Comparison of ENCODE assay signal across 8 cellular contexts in genomic region chr1:236281286-236282158, GRCh38.
DNase-seq lines count a peak whose midpoint lies in the region; ATAC-seq and TF ChIP-seq lines count a peak whose summit lies in the region.

Gene ERO1B, minus strand, starts transcription at chr1:236281958. Its CDS starts 175 bp downstream, at chr1:236281783.

- H3K4me3 Mint-ChIP-seq in central memory CD8-positive, alpha-beta T cell, result peak within 1 kb of the TSS; percentile 90

- DNase-seq in AG10803 (ENCODE audit: low read depth) (peak; percentile 93), NCI-H226 (peak; percentile 80), islet precursor cell (peak; percentile 97)
- DNase-seq in activated CD4-positive, CD25-positive, alpha-beta regulatory T cell (lab: John Stamatoyannopoulos, UW), result peak; percentile 90 to 98 (median 96)
- peak; percentile 95 for DNase-seq in central memory CD8-positive, alpha-beta T cell (ENCODE audit: low spot score in 2 of 2)
- DNase-seq in stimulated activated CD4-positive, alpha-beta T cell treated with anti-CD3 and anti-CD28 coated beads, Interleukin-12 subunit alpha, Interleukin-12 subunit beta, amount 100 ng/mL, for 4 hours, result peak; percentile 97

- no peaks in the 10 kb centered on the region for H3K27me3 Mint-ChIP-seq in central memory CD8-positive, alpha-beta T cell

- peaks cover 37% of the 10 kb centered on the region for H3K4me1 Mint-ChIP-seq in central memory CD8-positive, alpha-beta T cell

- no peaks in the 10 kb centered on the region for H3K9me3 Mint-ChIP-seq in central memory CD8-positive, alpha-beta T cell

- ATAC-seq in GM19023 (IDR thresholded peaks at IDR 0.05; ENCODE audit: unreplicated experiment) (peak; percentile 84), HG03196 (IDR thresholded peaks at IDR 0.05; ENCODE audit: unreplicated experiment) (peak; percentile 80)
- peak; percentile 94 for ATAC-seq in central memory CD8-positive, alpha-beta T cell (replicated peaks; ENCODE audit: extremely low read depth, poor library complexity, severe bottlenecking)

- H3K4me3 ChIP-seq in AG10803 (ENCODE audit: low read length), result peak within 1 kb of the TSS; percentile 76

- TF ChIP-seq CTCF in AG10803 (conservative IDR thresholded peaks at IDR 0.05; ENCODE audit: low read length), result no peak

- H3K27ac Mint-ChIP-seq in central memory CD8-positive, alpha-beta T cell (ENCODE audit: low read depth), result peak within 1 kb of the TSS; percentile 68

- H3K36me3 Mint-ChIP-seq in central memory CD8-positive, alpha-beta T cell (ENCODE audit: insufficient read depth), result peaks cover 4% of the 10 kb centered on the region

Comparison
In these comparisons a context has a peak if more than half of its experiments do, and no peak if none do; other contexts are left out.
1. Peak in every context shown above with its lines: DNase-seq, ATAC-seq and H3K4me3 ChIP-seq.